ENCODE assay signal across 16 cellular contexts in the genomic region with DNA sequence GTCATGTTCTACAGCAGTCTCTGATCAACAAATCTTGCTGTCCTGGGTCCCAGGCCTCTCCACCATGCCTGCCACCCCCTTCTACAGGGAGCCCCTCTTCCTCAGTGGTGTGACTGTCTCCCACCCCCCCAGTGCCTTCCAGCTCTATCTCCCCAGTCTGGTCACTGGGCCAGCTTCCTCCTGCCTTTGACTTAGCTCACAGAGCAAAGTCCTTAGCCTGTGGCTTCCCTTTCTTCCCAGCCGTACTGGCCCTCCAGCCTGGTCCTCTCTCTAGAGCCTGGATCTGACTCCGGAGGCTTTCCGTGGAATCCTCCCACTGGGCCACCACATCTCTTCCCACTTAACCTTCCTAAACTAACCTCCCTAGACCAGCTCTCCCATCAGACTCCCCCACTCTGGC. TPM values are rescaled to one million over a fixed set of nuclear protein-coding genes. Genes with fewer than 3 reads are reported as not detected.
A peak's percentile ranks its signal among the peaks of the same experiment; 100 is the strongest.
DNase-seq lines count a peak whose midpoint lies in the region; FAIRE-seq and TF ChIP-seq lines count a peak whose summit lies in the region.
"Had no signal": no experiment of that assay in that cellular context is flagged by ENCODE, and none has a peak within 500 bp of the region (broad histone marks: within the 10 kb centered on the region; RNA-seq: fewer than 3 reads in every experiment).

No MANE protein-coding gene starts in this region.

- peak overlapping the region; percentile 42 for H3K4me2 ChIP-seq in BLaER1

- TF ChIP-seq CTCF in bronchial epithelial cell (IDR thresholded peaks at IDR 0.05; ENCODE audit: insufficient read depth, low read length, severe bottlenecking) = no peak
- no peak for TF ChIP-seq CTCF in neutrophil (IDR thresholded peaks at IDR 0.05)

- H3K4me1 ChIP-seq in BLaER1 = peaks cover 43% of the 10 kb centered on the region
- H3K4me1 ChIP-seq in neutrophil (ENCODE audit: control insufficient read depth in 1 of 2, insufficient read depth in 1 of 2, low read depth in 1 of 2, low read length in 1 of 2) = peaks cover 63% of the 10 kb centered on the region in 2 experiments
- H3K4me1 ChIP-seq: SJSA1 had no signal

- H3K27ac ChIP-seq in BLaER1 = 0 out of 2 replicates have a peak overlapping the region, but pooled peaks have one; percentile 8
- H3K27ac ChIP-seq in neutrophil = peak overlapping the region; percentile 92
- H3K27ac ChIP-seq: SJSA1 had no signal

- H3K9me3 ChIP-seq in BLaER1 (peaks cover 53% of the 10 kb centered on the region), neutrophil (no peaks in the 10 kb centered on the region)
- H3K9me3 ChIP-seq: SJSA1 had no signal

- DNase-seq in CD1c-positive myeloid dendritic cell (ENCODE audit: extremely low spot score) = peak; percentile 23
- DNase-seq in bronchial epithelial cell (ENCODE audit: low read depth) = no peak
- DNase-seq in HPDE6-E6E7 (ENCODE audit: extremely low spot score) = no peak
- no peak for DNase-seq in COR-L47 (lab: John Stamatoyannopoulos, UW)
- no peak for DNase-seq in NCI-H524 treated with DMSO at 0.1 percent for 48 hours (lab: John Stamatoyannopoulos, UW)
- DNase-seq: ACHN; H9; NCI-H146; NCI-H2081 treated with DMSO at 0.1 percent for 48 hours; NCI-H526; NK-92 treated with Interleukin-12 subunit alpha and Interleukin-12 subunit beta, amount 100 ng/mL, for 24 hours; OCI-M1; RPMI8226 had no signal

- H3K4me3 ChIP-seq in BLaER1 = 0 out of 2 replicates have a peak overlapping the region, but pooled peaks have one; percentile 2
- no peak overlapping the region for H3K4me3 ChIP-seq in bronchial epithelial cell (ENCODE audit: low read depth, low read length)
- peak overlapping the region; percentile 37 to 51 for H3K4me3 ChIP-seq in neutrophil (ENCODE audit: low read depth in 1 of 2, low read length in 1 of 2)
- H3K4me3 ChIP-seq: SJSA1 had no signal

- H3K9ac ChIP-seq in BLaER1 = no peak overlapping the region

- H3K27me3 ChIP-seq in BLaER1 (no peaks in the 10 kb centered on the region), bronchial epithelial cell (ENCODE audit: control insufficient read depth, insufficient read depth, low read length) (no peaks in the 10 kb centered on the region), neutrophil (no peaks in the 10 kb centered on the region)
- H3K27me3 ChIP-seq: SJSA1 had no signal

- H4K20me1 ChIP-seq in BLaER1 = no peaks in the 10 kb centered on the region

- H3K36me3 ChIP-seq in BLaER1 (peaks cover 29% of the 10 kb centered on the region), bronchial epithelial cell (ENCODE audit: control insufficient read depth, insufficient read depth, low read length) (no peaks in the 10 kb centered on the region), neutrophil (peaks cover 3% of the 10 kb centered on the region)
- H3K36me3 ChIP-seq: SJSA1 had no signal

- peak; percentile 62 for FAIRE-seq in bronchial epithelial cell (lab: Jason Lieb, UNC)

RNA-seq across cellular contexts. Expression of a gene that starts 17.0 kb away (rescaled TPM):
- total RNA-seq in bronchial epithelial cell = 70.6 and 95.6 TPM in 2 replicates
- total RNA-seq: SJSA1 had no signal

RNA-seq across cellular contexts. Expression of a gene that starts 49.2 kb away (rescaled TPM):
- 6.3 and 10.1 TPM in 2 replicates for total RNA-seq in bronchial epithelial cell
